Comparison of ENCODE assay signal across 8 cellular contexts in genomic region chr13:45370922-45371406, GRCh38. TPM values are rescaled to one million over a fixed set of nuclear protein-coding genes. Genes with fewer than 3 reads are reported as not detected.
A peak's percentile ranks its signal among the peaks of the same experiment; 100 is the strongest.
DNase-seq lines count a peak whose midpoint lies in the region; ATAC-seq and TF ChIP-seq lines count a peak whose summit lies in the region.

No MANE protein-coding gene starts in this region.

- TF ChIP-seq CTCF in GM20000 (IDR thresholded peaks at IDR 0.05; ENCODE audit: extremely low read depth, missing control alignments): peak; percentile 80
- peak; percentile 98 for TF ChIP-seq CTCF in brain microvascular endothelial cell (IDR thresholded peaks at IDR 0.05; ENCODE audit: low read depth, low read length, missing control alignments)

- peaks cover 41 to 46% (median 41%) of the 10 kb centered on the region in 3 donors for H3K4me1 ChIP-seq in skeletal muscle tissue (ENCODE audit: control insufficient read depth in 3 of 3, insufficient read depth in 3 of 3, low read length in 3 of 3)

- ATAC-seq in HG02610 (IDR thresholded peaks at IDR 0.05; ENCODE audit: unreplicated experiment): no peak

- H3K36me3 ChIP-seq in brain microvascular endothelial cell (replicated peaks) (no peaks in the 10 kb centered on the region), skeletal muscle tissue (ENCODE audit: control insufficient read depth in 3 of 3, insufficient read depth in 3 of 3, low read length in 3 of 3) (peaks cover 0 to 3% (median 0%) of the 10 kb centered on the region in 3 donors)

- H3K4me3 ChIP-seq in brain microvascular endothelial cell (ENCODE audit: low read depth, low read length) (no peak overlapping the region), skeletal muscle tissue (ENCODE audit: low read length in 3 of 3) (peak overlapping the region in 2 of 3 donors; percentile 52 to 60)

- DNase-seq in GM20000 (ENCODE audit: low spot score) (peak; percentile 73), T-helper 2 cell (peak; percentile 20 to 48 (median 35)), brain microvascular endothelial cell (peak; percentile 51), iPS DF 4.7 (ENCODE audit: extremely low read depth, low spot score) (peak; percentile 53), NOMO-1 (lab: John Stamatoyannopoulos, UW; ENCODE audit: unreplicated experiment in 2 of 2) (no peak), NCI-H1048 (lab: John Stamatoyannopoulos, UW) (no peak)

- H3K9me3 ChIP-seq in skeletal muscle tissue (ENCODE audit: control insufficient read depth in 3 of 3, low read length in 3 of 3): no peaks in the 10 kb centered on the region

- H3K27me3 ChIP-seq in brain microvascular endothelial cell (replicated peaks) (no peaks in the 10 kb centered on the region), skeletal muscle tissue (ENCODE audit: control insufficient read depth in 3 of 3, insufficient read depth in 3 of 3, low read length in 3 of 3) (no peaks in the 10 kb centered on the region)

- in situ Hi-C loops in brain microvascular endothelial cell (cut with HindIII; ENCODE audit: low pct_ligation_motif_present, low sequenced_read_pairs): no loop called here

- no peak overlapping the region for H3K27ac ChIP-seq in brain microvascular endothelial cell
- peak overlapping the region; percentile 19 for H3K27ac ChIP-seq in skeletal muscle tissue (ENCODE audit: low read depth, low read length)

- peak overlapping the region; percentile 20 to 57 (median 32) for H3K9ac ChIP-seq in skeletal muscle tissue (ENCODE audit: low read depth in 1 of 3, low read length in 3 of 3)

RNA-seq across cellular contexts. Expression of gene TPT1, which starts 30.0 kb away (rescaled TPM):
- total RNA-seq in skeletal muscle tissue: 4,283 TPM

RNA-seq across cellular contexts. Expression of gene SLC25A30, which starts 47.2 kb away (rescaled TPM):
- total RNA-seq in skeletal muscle tissue: 12.5 TPM

Comparison
In these comparisons a context has a peak if more than half of its experiments do, and no peak if none do; other contexts are left out.
1. DNase-seq: peak in GM20000 (single experiment), T-helper 2 cell (5 of 5), brain microvascular endothelial cell (single experiment) and iPS DF 4.7 (single experiment); none in NOMO-1 (0 of 2) and NCI-H1048 (single experiment).